Comparison of ENCODE assay signal across 1 cellular context in the genomic region with DNA sequence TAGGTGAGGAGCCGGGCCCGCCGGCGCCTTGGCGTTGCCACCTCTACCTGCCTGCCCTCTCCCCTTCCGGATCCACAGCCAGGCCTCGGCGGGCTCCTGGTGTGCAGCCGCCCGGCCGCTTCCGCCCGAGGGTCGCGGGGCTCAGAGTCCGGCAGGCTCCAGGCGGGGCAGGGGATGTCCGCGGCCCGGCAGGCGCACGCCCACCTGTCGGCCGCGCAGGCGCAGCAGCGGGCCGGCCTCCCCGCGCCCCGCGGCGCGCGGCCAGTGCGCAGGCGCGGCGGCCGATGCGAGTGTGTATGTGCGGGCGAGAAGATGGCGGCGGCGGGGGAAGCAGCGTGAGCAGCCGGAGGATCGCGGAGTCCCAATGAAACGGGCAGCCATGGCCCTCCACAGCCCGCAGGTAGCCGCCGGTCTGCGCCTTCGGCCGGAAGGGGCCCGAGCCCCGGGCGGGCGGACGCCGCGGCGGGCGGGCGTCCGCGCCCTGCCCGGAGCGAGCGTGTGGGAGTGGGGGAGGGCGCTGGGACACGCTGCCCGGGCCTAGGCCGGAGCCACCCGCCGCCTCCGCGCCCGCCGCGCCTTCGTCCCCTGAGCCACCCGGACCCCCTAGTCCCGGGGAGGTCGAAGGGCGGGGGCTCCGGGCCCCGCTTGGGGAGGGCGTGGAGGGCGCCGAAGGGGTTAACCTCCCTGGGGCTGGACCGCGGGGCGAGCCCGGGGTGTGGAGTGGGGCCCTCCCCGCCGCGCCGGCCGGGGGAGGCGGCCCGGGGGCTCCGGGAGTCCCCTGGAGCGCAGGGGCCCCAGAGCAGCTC.
A peak's percentile ranks its signal among the peaks of the same experiment; 100 is the strongest.
TF ChIP-seq lines count a peak whose summit lies in the region.

USP10 (plus strand) TSS at position 289 of the 806 bp plus-strand sequence; CDS start at position 380, 91 bp downstream.

TF ChIP-seq in K562, 482 proteins besides CTCF, POLR2A, EP300 and RAD21 (continued from another document and continues in another):
- TF ChIP-seq, protein P1, sequence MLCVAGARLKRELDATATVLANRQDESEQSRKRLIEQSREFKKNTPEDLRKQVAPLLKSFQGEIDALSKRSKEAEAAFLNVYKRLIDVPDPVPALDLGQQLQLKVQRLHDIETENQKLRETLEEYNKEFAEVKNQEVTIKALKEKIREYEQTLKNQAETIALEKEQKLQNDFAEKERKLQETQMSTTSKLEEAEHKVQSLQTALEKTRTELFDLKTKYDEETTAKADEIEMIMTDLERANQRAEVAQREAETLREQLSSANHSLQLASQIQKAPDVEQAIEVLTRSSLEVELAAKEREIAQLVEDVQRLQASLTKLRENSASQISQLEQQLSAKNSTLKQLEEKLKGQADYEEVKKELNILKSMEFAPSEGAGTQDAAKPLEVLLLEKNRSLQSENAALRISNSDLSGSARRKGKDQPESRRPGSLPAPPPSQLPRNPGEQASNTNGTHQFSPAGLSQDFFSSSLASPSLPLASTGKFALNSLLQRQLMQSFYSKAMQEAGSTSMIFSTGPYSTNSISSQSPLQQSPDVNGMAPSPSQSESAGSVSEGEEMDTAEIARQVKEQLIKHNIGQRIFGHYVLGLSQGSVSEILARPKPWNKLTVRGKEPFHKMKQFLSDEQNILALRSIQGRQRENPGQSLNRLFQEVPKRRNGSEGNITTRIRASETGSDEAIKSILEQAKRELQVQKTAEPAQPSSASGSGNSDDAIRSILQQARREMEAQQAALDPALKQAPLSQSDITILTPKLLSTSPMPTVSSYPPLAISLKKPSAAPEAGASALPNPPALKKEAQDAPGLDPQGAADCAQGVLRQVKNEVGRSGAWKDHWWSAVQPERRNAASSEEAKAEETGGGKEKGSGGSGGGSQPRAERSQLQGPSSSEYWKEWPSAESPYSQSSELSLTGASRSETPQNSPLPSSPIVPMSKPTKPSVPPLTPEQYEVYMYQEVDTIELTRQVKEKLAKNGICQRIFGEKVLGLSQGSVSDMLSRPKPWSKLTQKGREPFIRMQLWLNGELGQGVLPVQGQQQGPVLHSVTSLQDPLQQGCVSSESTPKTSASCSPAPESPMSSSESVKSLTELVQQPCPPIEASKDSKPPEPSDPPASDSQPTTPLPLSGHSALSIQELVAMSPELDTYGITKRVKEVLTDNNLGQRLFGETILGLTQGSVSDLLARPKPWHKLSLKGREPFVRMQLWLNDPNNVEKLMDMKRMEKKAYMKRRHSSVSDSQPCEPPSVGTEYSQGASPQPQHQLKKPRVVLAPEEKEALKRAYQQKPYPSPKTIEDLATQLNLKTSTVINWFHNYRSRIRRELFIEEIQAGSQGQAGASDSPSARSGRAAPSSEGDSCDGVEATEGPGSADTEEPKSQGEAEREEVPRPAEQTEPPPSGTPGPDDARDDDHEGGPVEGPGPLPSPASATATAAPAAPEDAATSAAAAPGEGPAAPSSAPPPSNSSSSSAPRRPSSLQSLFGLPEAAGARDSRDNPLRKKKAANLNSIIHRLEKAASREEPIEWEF (CRISPR knock-in tag; IDR thresholded peaks at IDR 0.05): no peak
- TF ChIP-seq, protein P2, sequence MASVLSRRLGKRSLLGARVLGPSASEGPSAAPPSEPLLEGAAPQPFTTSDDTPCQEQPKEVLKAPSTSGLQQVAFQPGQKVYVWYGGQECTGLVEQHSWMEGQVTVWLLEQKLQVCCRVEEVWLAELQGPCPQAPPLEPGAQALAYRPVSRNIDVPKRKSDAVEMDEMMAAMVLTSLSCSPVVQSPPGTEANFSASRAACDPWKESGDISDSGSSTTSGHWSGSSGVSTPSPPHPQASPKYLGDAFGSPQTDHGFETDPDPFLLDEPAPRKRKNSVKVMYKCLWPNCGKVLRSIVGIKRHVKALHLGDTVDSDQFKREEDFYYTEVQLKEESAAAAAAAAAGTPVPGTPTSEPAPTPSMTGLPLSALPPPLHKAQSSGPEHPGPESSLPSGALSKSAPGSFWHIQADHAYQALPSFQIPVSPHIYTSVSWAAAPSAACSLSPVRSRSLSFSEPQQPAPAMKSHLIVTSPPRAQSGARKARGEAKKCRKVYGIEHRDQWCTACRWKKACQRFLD (CRISPR knock-in tag; IDR thresholded peaks at IDR 0.05): no peak
- no peak for TF ChIP-seq MECOM (CRISPR knock-in tag; IDR thresholded peaks at IDR 0.05)
- TF ChIP-seq PYGO2 (tag; IDR thresholded peaks at IDR 0.05): no peak
- no peak for TF ChIP-seq ZNF77 (CRISPR knock-in tag; IDR thresholded peaks at IDR 0.05)
- no peak for TF ChIP-seq MEF2D (tag; conservative IDR thresholded peaks at IDR 0.05; ENCODE audit: low read depth)
- no peak for TF ChIP-seq MBD1 (CRISPR knock-in tag; IDR thresholded peaks at IDR 0.05)
- TF ChIP-seq, protein P3, sequence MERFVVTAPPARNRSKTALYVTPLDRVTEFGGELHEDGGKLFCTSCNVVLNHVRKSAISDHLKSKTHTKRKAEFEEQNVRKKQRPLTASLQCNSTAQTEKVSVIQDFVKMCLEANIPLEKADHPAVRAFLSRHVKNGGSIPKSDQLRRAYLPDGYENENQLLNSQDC (CRISPR knock-in tag; IDR thresholded peaks at IDR 0.05): no peak
- peak; percentile 99 for TF ChIP-seq RBBP5 (IDR thresholded peaks at IDR 0.05; ENCODE audit: borderline replicate concordance, insufficient read depth, low read length, poor library complexity, severe bottlenecking)
- no peak for TF ChIP-seq E2F4 (CRISPR knock-in tag; IDR thresholded peaks at IDR 0.05; ENCODE audit: low read depth)
- no peak for TF ChIP-seq CAMTA2 (CRISPR knock-in tag; conservative IDR thresholded peaks at IDR 0.05)
- TF ChIP-seq SETDB1 (IDR thresholded peaks at IDR 0.05; ENCODE audit: low read length): no peak
- peak; percentile 94; the same call in 1 of the 2 replicates for TF ChIP-seq PHF8 (IDR thresholded peaks at IDR 0.05; ENCODE audit: borderline replicate concordance, low read length)
- TF ChIP-seq, protein P4, sequence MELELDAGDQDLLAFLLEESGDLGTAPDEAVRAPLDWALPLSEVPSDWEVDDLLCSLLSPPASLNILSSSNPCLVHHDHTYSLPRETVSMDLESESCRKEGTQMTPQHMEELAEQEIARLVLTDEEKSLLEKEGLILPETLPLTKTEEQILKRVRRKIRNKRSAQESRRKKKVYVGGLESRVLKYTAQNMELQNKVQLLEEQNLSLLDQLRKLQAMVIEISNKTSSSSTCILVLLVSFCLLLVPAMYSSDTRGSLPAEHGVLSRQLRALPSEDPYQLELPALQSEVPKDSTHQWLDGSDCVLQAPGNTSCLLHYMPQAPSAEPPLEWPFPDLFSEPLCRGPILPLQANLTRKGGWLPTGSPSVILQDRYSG (tag; conservative IDR thresholded peaks at IDR 0.05; ENCODE audit: low read depth): no peak
- TF ChIP-seq NFYB (IDR thresholded peaks at IDR 0.05; ENCODE audit: extremely low read depth, insufficient read length): no peak
- no peak for TF ChIP-seq ZKSCAN1 (IDR thresholded peaks at IDR 0.05; ENCODE audit: low read depth, low read length)
- TF ChIP-seq IRF1 (CRISPR knock-in tag; IDR thresholded peaks at IDR 0.05; ENCODE audit: borderline replicate concordance): no peak
- no peak for TF ChIP-seq KDM1A (IDR thresholded peaks at IDR 0.05)
- no peak for TF ChIP-seq KAT2B (IDR thresholded peaks at IDR 0.05; ENCODE audit: low read depth, low read length)
- TF ChIP-seq ZNF134 (CRISPR knock-in tag; conservative IDR thresholded peaks at IDR 0.05): no peak
- 0 out of 2 replicates have a peak, but pooled peaks have one; percentile 17 for TF ChIP-seq STAG1 (CRISPR knock-in tag; IDR thresholded peaks at IDR 0.05; ENCODE audit: borderline replicate concordance)
- TF ChIP-seq BDP1 (IDR thresholded peaks at IDR 0.05; ENCODE audit: insufficient read depth, insufficient read length): no peak
- no peak for TF ChIP-seq NFE2 (IDR thresholded peaks at IDR 0.05; ENCODE audit: low read depth)
- TF ChIP-seq BHLHE40 (IDR thresholded peaks at IDR 0.05; ENCODE audit: low read length): no peak
- no peak for TF ChIP-seq FOSL1 (tag; conservative IDR thresholded peaks at IDR 0.05)
- no peak for TF ChIP-seq ZNF79 (CRISPR knock-in tag; IDR thresholded peaks at IDR 0.05; ENCODE audit: low read depth)
- TF ChIP-seq, protein P5, sequence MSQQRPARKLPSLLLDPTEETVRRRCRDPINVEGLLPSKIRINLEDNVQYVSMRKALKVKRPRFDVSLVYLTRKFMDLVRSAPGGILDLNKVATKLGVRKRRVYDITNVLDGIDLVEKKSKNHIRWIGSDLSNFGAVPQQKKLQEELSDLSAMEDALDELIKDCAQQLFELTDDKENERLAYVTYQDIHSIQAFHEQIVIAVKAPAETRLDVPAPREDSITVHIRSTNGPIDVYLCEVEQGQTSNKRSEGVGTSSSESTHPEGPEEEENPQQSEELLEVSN (IDR thresholded peaks at IDR 0.05; ENCODE audit: borderline replicate concordance in 1 of 2, extremely low read depth in 1 of 2, insufficient read depth in 1 of 2, insufficient read length in 1 of 2, low read depth in 1 of 2, low read length in 1 of 2, poor library complexity in 1 of 2, severe bottlenecking in 1 of 2): peak in 1 of 2 experiments; percentile 6
- no peak for TF ChIP-seq PRPF4 (IDR thresholded peaks at IDR 0.05; ENCODE audit: insufficient read depth, low read depth, low read length, poor library complexity, severe bottlenecking)
- no peak for TF ChIP-seq DIDO1 (tag; IDR thresholded peaks at IDR 0.05; ENCODE audit: low read depth)
- TF ChIP-seq TBL1XR1 (IDR thresholded peaks at IDR 0.05; ENCODE audit: low read length in 2 of 2): no peak
- TF ChIP-seq, protein P6, sequence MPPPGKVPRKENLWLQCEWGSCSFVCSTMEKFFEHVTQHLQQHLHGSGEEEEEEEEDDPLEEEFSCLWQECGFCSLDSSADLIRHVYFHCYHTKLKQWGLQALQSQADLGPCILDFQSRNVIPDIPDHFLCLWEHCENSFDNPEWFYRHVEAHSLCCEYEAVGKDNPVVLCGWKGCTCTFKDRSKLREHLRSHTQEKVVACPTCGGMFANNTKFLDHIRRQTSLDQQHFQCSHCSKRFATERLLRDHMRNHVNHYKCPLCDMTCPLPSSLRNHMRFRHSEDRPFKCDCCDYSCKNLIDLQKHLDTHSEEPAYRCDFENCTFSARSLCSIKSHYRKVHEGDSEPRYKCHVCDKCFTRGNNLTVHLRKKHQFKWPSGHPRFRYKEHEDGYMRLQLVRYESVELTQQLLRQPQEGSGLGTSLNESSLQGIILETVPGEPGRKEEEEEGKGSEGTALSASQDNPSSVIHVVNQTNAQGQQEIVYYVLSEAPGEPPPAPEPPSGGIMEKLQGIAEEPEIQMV (tag; conservative IDR thresholded peaks at IDR 0.05; ENCODE audit: low read depth): no peak
- TF ChIP-seq RCOR1 (IDR thresholded peaks at IDR 0.05; ENCODE audit: borderline replicate concordance in 1 of 2, low read depth in 2 of 2, low read length in 2 of 2): no peak
- TF ChIP-seq SNRNP70 (optimal IDR thresholded peaks at IDR 0.05; ENCODE audit: low read depth, low read length): no peak
- TF ChIP-seq DACH1 (IDR thresholded peaks at IDR 0.05; ENCODE audit: partially characterized antibody): no peak
- no peak for TF ChIP-seq STAT5B (CRISPR knock-in tag; IDR thresholded peaks at IDR 0.05)
- no peak for TF ChIP-seq RFX1 (IDR thresholded peaks at IDR 0.05)
- no peak for TF ChIP-seq ZNF41 (CRISPR knock-in tag; conservative IDR thresholded peaks at IDR 0.05)
- TF ChIP-seq ZNF347 (CRISPR knock-in tag; IDR thresholded peaks at IDR 0.05; ENCODE audit: low read depth): no peak
- no peak for TF ChIP-seq ZC3H8 (IDR thresholded peaks at IDR 0.05)
- no peak for TF ChIP-seq HEY1 (CRISPR knock-in tag; IDR thresholded peaks at IDR 0.05; ENCODE audit: borderline replicate concordance)
- TF ChIP-seq HDGF (IDR thresholded peaks at IDR 0.05): no peak
- TF ChIP-seq TAF1 (IDR thresholded peaks at IDR 0.05; ENCODE audit: control insufficient read depth, extremely low read depth, insufficient read depth, low read length, severe bottlenecking): peak; percentile 79
- TF ChIP-seq ZNF644 (tag; IDR thresholded peaks at IDR 0.05; ENCODE audit: low read depth): no peak
- TF ChIP-seq ZNF121 (CRISPR knock-in tag; conservative IDR thresholded peaks at IDR 0.05): no peak
- TF ChIP-seq, protein P7, sequence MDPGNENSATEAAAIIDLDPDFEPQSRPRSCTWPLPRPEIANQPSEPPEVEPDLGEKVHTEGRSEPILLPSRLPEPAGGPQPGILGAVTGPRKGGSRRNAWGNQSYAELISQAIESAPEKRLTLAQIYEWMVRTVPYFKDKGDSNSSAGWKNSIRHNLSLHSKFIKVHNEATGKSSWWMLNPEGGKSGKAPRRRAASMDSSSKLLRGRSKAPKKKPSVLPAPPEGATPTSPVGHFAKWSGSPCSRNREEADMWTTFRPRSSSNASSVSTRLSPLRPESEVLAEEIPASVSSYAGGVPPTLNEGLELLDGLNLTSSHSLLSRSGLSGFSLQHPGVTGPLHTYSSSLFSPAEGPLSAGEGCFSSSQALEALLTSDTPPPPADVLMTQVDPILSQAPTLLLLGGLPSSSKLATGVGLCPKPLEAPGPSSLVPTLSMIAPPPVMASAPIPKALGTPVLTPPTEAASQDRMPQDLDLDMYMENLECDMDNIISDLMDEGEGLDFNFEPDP (CRISPR knock-in tag; IDR thresholded peaks at IDR 0.05): no peak
- TF ChIP-seq CHD2 (IDR thresholded peaks at IDR 0.05; ENCODE audit: low read depth, low read length): no peak
- no peak for TF ChIP-seq HDAC3 (IDR thresholded peaks at IDR 0.05; ENCODE audit: borderline replicate concordance, partially characterized antibody)
